8 cellular contexts compared by ENCODE assay signal in genomic region chr1:202348005-202348508, GRCh38. TPM values are rescaled to one million over a fixed set of nuclear protein-coding genes. Genes with fewer than 3 reads are reported as not detected.
DNase-seq lines count a peak whose midpoint lies in the region; ATAC-seq and TF ChIP-seq lines count a peak whose summit lies in the region.

No MANE protein-coding gene starts in this region.

- H3K27ac ChIP-seq in SU-DHL-6 (ENCODE audit: low read depth, low read length), result no peak overlapping the region
- no peak overlapping the region for H3K27ac ChIP-seq in suprapubic skin

- no peak for ATAC-seq in activated T-cell treated with anti-CD3 and anti-CD28 coated beads, Interleukin-2, amount 50 U/mL, for 4 hours
- ATAC-seq in esophagus mucosa (no peak), HG03095 (IDR thresholded peaks at IDR 0.05; ENCODE audit: unreplicated experiment) (no peak)

- peak overlapping the region; percentile 9; the same call in 1 of the 2 replicates for H3K9ac ChIP-seq in SU-DHL-6 (ENCODE audit: low read length)

- no peaks in the 10 kb centered on the region for H3K9me3 Mint-ChIP-seq in activated T-cell treated with anti-CD3 and anti-CD28 coated beads, Interleukin-2, amount 50 U/mL, for 4 hours
- no peaks in the 10 kb centered on the region for H3K9me3 Mint-ChIP-seq in immature natural killer cell

- H3K4me3 ChIP-seq in SU-DHL-6 (ENCODE audit: insufficient read depth, low read length, poor library complexity, severe bottlenecking), result peak overlapping the region; percentile 31
- H3K4me3 ChIP-seq in suprapubic skin, result peak overlapping the region; percentile 99

- H2AFZ ChIP-seq in SU-DHL-6 (ENCODE audit: low read depth, low read length, severe bottlenecking), result peak overlapping the region; percentile 90

- peak overlapping the region; percentile 78 to 96 (median 94) for H3K27ac Mint-ChIP-seq in immature natural killer cell

- peak overlapping the region; percentile 82 for H3K4me2 ChIP-seq in SU-DHL-6 (ENCODE audit: low read depth, low read length, poor library complexity, severe bottlenecking)

- no peaks in the 10 kb centered on the region for H3K9me2 ChIP-seq in SU-DHL-6 (replicated peaks; ENCODE audit: insufficient read depth, low read length)

- H3F3A ChIP-seq in SU-DHL-6 (ENCODE audit: insufficient read depth), result peaks cover 7% of the 10 kb centered on the region; the same call in 1 of the 2 replicates

- TF ChIP-seq CTCF in SU-DHL-6 (IDR thresholded peaks at IDR 0.05; ENCODE audit: insufficient read depth, low read length, poor library complexity, severe bottlenecking), result no peak
- TF ChIP-seq CTCF in suprapubic skin (IDR thresholded peaks at IDR 0.05), result no peak

- no peaks in the 10 kb centered on the region for H3K9me3 ChIP-seq in SU-DHL-6 (ENCODE audit: insufficient read depth, low read length)
- H3K9me3 ChIP-seq in suprapubic skin, result no peaks in the 10 kb centered on the region

- peaks cover 27% of the 10 kb centered on the region for H3K4me1 Mint-ChIP-seq in activated T-cell treated with anti-CD3 and anti-CD28 coated beads, Interleukin-2, amount 50 U/mL, for 4 hours (ENCODE audit: low read depth)
- H3K4me1 Mint-ChIP-seq in immature natural killer cell, result peaks cover 24 to 41% of the 10 kb centered on the region in 2 donors

- no peak for TF ChIP-seq POLR2A in suprapubic skin (IDR thresholded peaks at IDR 0.05)

- peaks cover 7% of the 10 kb centered on the region; the same call in 1 of the 2 replicates for H3K79me2 ChIP-seq in SU-DHL-6 (ENCODE audit: insufficient read depth, low read length)

- H3K27me3 Mint-ChIP-seq in activated T-cell treated with anti-CD3 and anti-CD28 coated beads, Interleukin-2, amount 50 U/mL, for 4 hours (ENCODE audit: low read depth), result no peaks in the 10 kb centered on the region
- peaks cover 0 to 2% (median 0%) of the 10 kb centered on the region in 3 donors for H3K27me3 Mint-ChIP-seq in immature natural killer cell (ENCODE audit: low read depth in 3 of 3)

- H3K27me3 ChIP-seq in SU-DHL-6 (ENCODE audit: low read length), result no peaks in the 10 kb centered on the region
- H3K27me3 ChIP-seq in suprapubic skin, result no peaks in the 10 kb centered on the region

- no peaks in the 10 kb centered on the region for H3K36me3 ChIP-seq in SU-DHL-6 (ENCODE audit: low read length)
- H3K36me3 ChIP-seq in suprapubic skin, result no peaks in the 10 kb centered on the region

- H3K36me3 Mint-ChIP-seq in activated T-cell treated with anti-CD3 and anti-CD28 coated beads, Interleukin-2, amount 50 U/mL, for 4 hours (ENCODE audit: insufficient read depth), result no peaks in the 10 kb centered on the region
- H3K36me3 Mint-ChIP-seq in immature natural killer cell, result no peaks in the 10 kb centered on the region

- H4K20me1 ChIP-seq in SU-DHL-6 (ENCODE audit: low read depth, low read length), result no peaks in the 10 kb centered on the region

- no peak for TF ChIP-seq EP300 in suprapubic skin (IDR thresholded peaks at IDR 0.05)

- DNase-seq in activated T-cell treated with anti-CD3 and anti-CD28 coated beads, Interleukin-2, amount 50 U/mL, for 4 hours, result no peak
- no peak for DNase-seq in activated T-cell treated with anti-CD3 and anti-CD28 coated beads, Interleukin-2, amount 50 U/mL, for 1 hour
- DNase-seq in immature natural killer cell (no peak), suprapubic skin (ENCODE audit: low spot score in 2 of 2) (no peak), superior temporal gyrus (ENCODE audit: extremely low spot score) (no peak)

- peak overlapping the region; percentile 95 for H3K4me3 Mint-ChIP-seq in activated T-cell treated with anti-CD3 and anti-CD28 coated beads, Interleukin-2, amount 50 U/mL, for 4 hours
- H3K4me3 Mint-ChIP-seq in immature natural killer cell, result peak overlapping the region; percentile 92 to 99 (median 95)

- peaks cover 12% of the 10 kb centered on the region for H3K4me1 ChIP-seq in suprapubic skin

- 47% methylated on average over 6 of the region's 6 CpGs for WGBS in suprapubic skin

RNA-seq across cellular contexts. Expression of gene PPP1R12B, which starts 0.4 kb away (rescaled TPM):
- 1 to 10 TPM; 4.7 to 8.1 (median 5.4) TPM for total RNA-seq in activated T-cell treated with anti-CD3 and anti-CD28 coated beads, Interleukin-2, amount 50 U/mL, for 4 hours
- polyA plus RNA-seq in immature natural killer cell, result 1 to 10 TPM; 3.8 to 8.3 (median 4.3) TPM
- total RNA-seq in suprapubic skin (10 to 100 TPM; 28.4 to 90.7 (median 30.8) TPM), esophagus mucosa (12.8 TPM)

RNA-seq across cellular contexts. Expression of gene UBE2T, which starts 6.3 kb away (rescaled TPM):
- total RNA-seq in activated T-cell treated with anti-CD3 and anti-CD28 coated beads, Interleukin-2, amount 50 U/mL, for 4 hours, result 10 to 100 TPM; 45.2 to 62.3 (median 60.6) TPM
- 1 to 10 TPM; 4.2 to 6.2 (median 6.1) TPM for polyA plus RNA-seq in immature natural killer cell
- total RNA-seq in suprapubic skin (10 to 100 TPM in 2 of 4 donors, 1 to 10 TPM in 2; 4.1 to 13.3 (median 7.6) TPM), esophagus mucosa (9.2 TPM)
